In genomic region chr11:85589373-85589772, GRCh38 we compare ENCODE assay signal across 17 cellular contexts. TPM values are rescaled to one million over a fixed set of nuclear protein-coding genes. Genes with fewer than 3 reads are reported as not detected.
DNase-seq lines count a peak whose midpoint lies in the region; ATAC-seq, FAIRE-seq and TF ChIP-seq lines count a peak whose summit lies in the region.
"Had no signal": no experiment of that assay in that cellular context is flagged by ENCODE, and none has a peak within 500 bp of the region (broad histone marks: within the 10 kb centered on the region; RNA-seq: fewer than 3 reads in every experiment).

No MANE protein-coding gene starts in this region.

- peak overlapping the region; percentile 35 for H2AFZ ChIP-seq in astrocyte (ENCODE audit: low read depth, low read length)

- intact Hi-C loops in spleen (cut with DNase I; ENCODE audit: low total_unique reads) = no loop called here

- ATAC-seq in esophagus mucosa (peak; percentile 55), HG03135 (IDR thresholded peaks at IDR 0.05; ENCODE audit: unreplicated experiment) (no peak), T-cell (replicated peaks in 1 of 4) (no peak)
- ATAC-seq: PC-3 had no signal

- no peak overlapping the region for H4K5ac ChIP-seq in mesendoderm (ENCODE audit: low read length)

- H3K27me3 ChIP-seq in H7 (ENCODE audit: control insufficient read depth, insufficient read depth, low read length) (no peaks in the 10 kb centered on the region), astrocyte (ENCODE audit: insufficient read depth, low read length) (no peaks in the 10 kb centered on the region), mesendoderm (ENCODE audit: insufficient read depth, low read length, poor library complexity) (no peaks in the 10 kb centered on the region), spleen (replicated peaks in 1 of 7) (peaks cover 0 to 4% (median 0%) of the 10 kb centered on the region in 7 donors), Peyer's patch (no peaks in the 10 kb centered on the region)

- no peaks in the 10 kb centered on the region for H3K79me2 ChIP-seq in astrocyte (ENCODE audit: insufficient read depth, low read length)
- no peaks in the 10 kb centered on the region for H3K79me2 ChIP-seq in mesendoderm (ENCODE audit: control insufficient read depth, insufficient read depth, low read length)

- no peak overlapping the region for H2BK120ac ChIP-seq in mesendoderm (ENCODE audit: low read depth, low read length)

- H3K56ac ChIP-seq in mesendoderm (ENCODE audit: low read length) = no peak overlapping the region

- POLR2A ChIA-PET in T-cell (lab: Charles Lee) = no interaction called here

- no peak overlapping the region for H2AK5ac ChIP-seq in mesendoderm (ENCODE audit: low read length)

- H3K9me3 ChIP-seq in astrocyte (ENCODE audit: insufficient read depth, low read depth, low read length) (no peaks in the 10 kb centered on the region), spleen (peaks cover 0 to 16% (median 8%) of the 10 kb centered on the region in 8 donors), Peyer's patch (no peaks in the 10 kb centered on the region)

- H3K27ac Mint-ChIP-seq in astrocyte (ENCODE audit: unreplicated experiment) = no peak overlapping the region
- H3K27ac Mint-ChIP-seq in T-cell = no peak overlapping the region
- H3K27ac Mint-ChIP-seq: CD4-positive, alpha-beta T cell had no signal

- no peak overlapping the region for H4K8ac ChIP-seq in mesendoderm (ENCODE audit: low read depth, low read length)

- H3K4me1 Mint-ChIP-seq in astrocyte (ENCODE audit: low read depth, unreplicated experiment) (no peaks in the 10 kb centered on the region), T-cell (no peaks in the 10 kb centered on the region)

- no CpG with 5 or more reads among the region's 3 CpGs for WGBS in mesendoderm (ENCODE audit: extremely low coverage, insufficient coverage, low lambda C conversion rate)
- 87 to 93% (median 92%) methylated on average over 3 of the region's 3 CpGs for WGBS in spleen, 5 donors

- H3K27me3 Mint-ChIP-seq in astrocyte (ENCODE audit: low read depth, unreplicated experiment) (no peaks in the 10 kb centered on the region), T-cell (peaks cover 7 to 10% of the 10 kb centered on the region in 2 donors)

- H3K36me3 Mint-ChIP-seq in astrocyte (ENCODE audit: low read depth, unreplicated experiment) (no peaks in the 10 kb centered on the region), T-cell (peaks cover 10% of the 10 kb centered on the region)

- H3K9ac ChIP-seq in astrocyte (ENCODE audit: low read length) (no peak overlapping the region), mesendoderm (ENCODE audit: low read length) (no peak overlapping the region)

- no peak overlapping the region for H3K4me3 Mint-ChIP-seq in astrocyte (ENCODE audit: unreplicated experiment)
- no peak overlapping the region for H3K4me3 Mint-ChIP-seq in T-cell
- H3K4me3 Mint-ChIP-seq: CD4-positive, alpha-beta T cell had no signal

- H3K9me3 Mint-ChIP-seq in astrocyte (ENCODE audit: unreplicated experiment) = peaks cover 4% of the 10 kb centered on the region
- peaks cover 6 to 11% (median 9%) of the 10 kb centered on the region in 3 donors for H3K9me3 Mint-ChIP-seq in T-cell

- no peak for FAIRE-seq in astrocyte (lab: Jason Lieb, UNC)
- FAIRE-seq: G401.6 had no signal

- CTCF ChIA-PET in T-cell (lab: Charles Lee) = no interaction called here

- no peak overlapping the region for H2BK15ac ChIP-seq in mesendoderm (replicated peaks; ENCODE audit: low read depth)

- H3K4ac ChIP-seq in mesendoderm (ENCODE audit: low read depth, low read length) = no peak overlapping the region

- no peaks in the 10 kb centered on the region for H3K4me1 ChIP-seq in astrocyte (ENCODE audit: insufficient read depth, low read length)
- no peaks in the 10 kb centered on the region for H3K4me1 ChIP-seq in mesendoderm (ENCODE audit: control insufficient read depth, low read depth, low read length)
- no peaks in the 10 kb centered on the region for H3K4me1 ChIP-seq in spleen
- H3K4me1 ChIP-seq in Peyer's patch = no peaks in the 10 kb centered on the region
- H3K4me1 ChIP-seq: Caco-2 had no signal

- H3K4me3 ChIP-seq in H7 (ENCODE audit: insufficient read depth, low read depth, low read length) = no peak overlapping the region
- no peak overlapping the region for H3K4me3 ChIP-seq in astrocyte (ENCODE audit: insufficient read depth, low read depth, low read length)
- no peak overlapping the region for H3K4me3 ChIP-seq in mesendoderm (ENCODE audit: low read length)
- H3K4me3 ChIP-seq in spleen = no peak overlapping the region
- no peak overlapping the region for H3K4me3 ChIP-seq in Peyer's patch

- no peak overlapping the region for H3K18ac ChIP-seq in mesendoderm (ENCODE audit: low read length)

- H4K20me1 ChIP-seq in astrocyte (ENCODE audit: insufficient read depth, low read length) = no peaks in the 10 kb centered on the region

- H3K79me1 ChIP-seq in mesendoderm (ENCODE audit: low read length) = no peaks in the 10 kb centered on the region

- peak; percentile 1 for DNase-seq in H7
- no peak for DNase-seq in astrocyte (ENCODE audit: low read depth)
- peak; percentile 42 for DNase-seq in mesendoderm
- no peak for DNase-seq in T-cell
- no peak for DNase-seq in spleen
- no peak for DNase-seq in Peyer's patch
- DNase-seq: CD4-positive, alpha-beta T cell; HCEC 1CT; KBM-7; NCI-H1694 treated with DMSO at 0.1 percent for 48 hours; NCI-H510A; NCI-H774; PC-3 had no signal

- TF ChIP-seq CTCF in astrocyte (IDR thresholded peaks at IDR 0.05; ENCODE audit: insufficient read depth, low read depth, low read length) (no peak), spleen (IDR thresholded peaks at IDR 0.05 in 8 of 11, conservative IDR thresholded peaks at IDR 0.05 in 3 of 11) (no peak), Peyer's patch (IDR thresholded peaks at IDR 0.05) (no peak)

- TF ChIP-seq POLR2A in spleen (IDR thresholded peaks at IDR 0.05) = no peak
- TF ChIP-seq POLR2A in Peyer's patch (IDR thresholded peaks at IDR 0.05) = no peak

- no peak overlapping the region for H3K23ac ChIP-seq in mesendoderm (ENCODE audit: low read length)

- no peaks in the 10 kb centered on the region for H3K36me3 ChIP-seq in H7 (replicated peaks; ENCODE audit: control insufficient read depth, insufficient read depth, low read length)
- H3K36me3 ChIP-seq in astrocyte (ENCODE audit: insufficient read depth, low read length) = no peaks in the 10 kb centered on the region
- H3K36me3 ChIP-seq in mesendoderm (ENCODE audit: control insufficient read depth, insufficient read depth, low read length) = no peaks in the 10 kb centered on the region
- no peaks in the 10 kb centered on the region for H3K36me3 ChIP-seq in spleen
- H3K36me3 ChIP-seq in Peyer's patch = no peaks in the 10 kb centered on the region

- no peak overlapping the region for H2BK5ac ChIP-seq in mesendoderm (ENCODE audit: low read length)

- H3K27ac ChIP-seq in astrocyte (ENCODE audit: low read depth, low read length) (no peak overlapping the region), mesendoderm (ENCODE audit: low read depth, low read length) (no peak overlapping the region), spleen (no peak overlapping the region), Peyer's patch (no peak overlapping the region)

- no peak overlapping the region for H3K4me2 ChIP-seq in astrocyte (ENCODE audit: low read length)
- no peak overlapping the region for H3K4me2 ChIP-seq in mesendoderm (ENCODE audit: low read length)

RNA-seq across cellular contexts. Expression of gene DLG2, which starts 37.8 kb away (rescaled TPM):
- total RNA-seq in H7 (2014; rRNA removed; shearing (Covaris generic)) = 1.8 and 3.3 TPM in 2 replicates
- total RNA-seq in astrocyte (1.8 and 2.8 TPM in 2 replicates), esophagus mucosa (6.3 TPM), T-cell (1 to 10 TPM; 2.3 to 4.1 (median 2.9) TPM), spleen (10 to 100 TPM in 3 of 7 donors, 1 to 10 TPM in 4; 5.8 to 12.7 (median 9.4) TPM), Peyer's patch (1 to 10 TPM in 3 of 4 donors, under 1 TPM in 1; 0.18 to 8.3 (median 2.5) TPM)
- 9.5 TPM for polyA plus RNA-seq in mesendoderm (2013, experiment 1 of 2)
- 9.8 TPM for polyA plus RNA-seq in mesendoderm (2013, experiment 2 of 2)
- under 1 TPM; 0.43 to 0.67 (median 0.50) TPM for polyA plus RNA-seq in spleen

RNA-seq across cellular contexts. Expression of gene TMEM126B, which starts 39.0 kb away (rescaled TPM):
- total RNA-seq in H7 (2014; rRNA removed; shearing (Covaris generic)) = 61.3 and 64.2 TPM in 2 replicates
- 50.9 and 51.3 TPM in 2 replicates for total RNA-seq in astrocyte
- total RNA-seq in esophagus mucosa = 21.0 TPM
- polyA plus RNA-seq in mesendoderm (2013, experiment 1 of 2) = 77.1 TPM
- polyA plus RNA-seq in mesendoderm (2013, experiment 2 of 2) = 75.3 TPM
- 10 to 100 TPM; 25.2 to 40.6 (median 34.4) TPM for total RNA-seq in T-cell
- 10 to 100 TPM; 32.5 to 60.5 (median 44.4) TPM for total RNA-seq in spleen
- 10 to 100 TPM; 63.6 to 84.0 (median 80.7) TPM for polyA plus RNA-seq in spleen
- 10 to 100 TPM; 26.9 to 52.8 (median 39.9) TPM for total RNA-seq in Peyer's patch

RNA-seq across cellular contexts. Expression of gene TMEM126A, which starts 58.4 kb away (rescaled TPM):
- total RNA-seq in H7 (2014; rRNA removed; shearing (Covaris generic)) = 28.0 and 31.6 TPM in 2 replicates
- total RNA-seq in astrocyte (45.3 and 47.2 TPM in 2 replicates), esophagus mucosa (20.2 TPM), T-cell (10 to 100 TPM; 17.3 to 20.9 (median 19.0) TPM), spleen (10 to 100 TPM; 14.6 to 21.4 (median 18.9) TPM), Peyer's patch (10 to 100 TPM in 3 of 4 donors, not detected in 1; 10.3 to 21.7 (median 13.8) TPM)
- 62.0 TPM for polyA plus RNA-seq in mesendoderm (2013, experiment 1 of 2)
- polyA plus RNA-seq in mesendoderm (2013, experiment 2 of 2) = 59.0 TPM
- polyA plus RNA-seq in spleen = 10 to 100 TPM; 39.3 to 47.6 (median 45.5) TPM

Comparison
In these comparisons a context has a peak if more than half of its experiments do, and no peak if none do; other contexts are left out.
1. DNase-seq: peak in H7 (single experiment) and mesendoderm (single experiment); none in astrocyte (single experiment), T-cell (0 of 34), spleen (single experiment) and Peyer's patch (0 of 3).